In the genomic region with DNA sequence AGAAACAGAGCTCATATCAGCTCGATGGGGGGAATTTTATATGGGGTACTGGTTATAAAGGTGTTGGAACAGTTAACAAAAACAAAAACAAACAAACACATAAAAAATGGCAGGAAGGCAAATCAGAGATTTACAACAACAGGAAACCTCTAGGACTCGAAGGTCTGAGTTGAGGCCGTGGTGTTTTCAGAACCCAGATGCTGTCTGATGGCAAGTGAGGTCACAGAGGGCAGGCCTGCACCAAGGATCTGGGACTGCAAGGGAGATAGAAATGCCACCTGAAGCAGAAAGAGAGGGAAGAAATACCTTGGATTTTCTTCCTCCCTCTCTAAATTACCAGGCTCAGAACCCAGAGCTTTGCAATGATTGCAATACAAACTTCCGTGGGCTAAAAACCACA, we compare ENCODE assay signal across 17 cellular contexts.
DNase-seq lines count a peak whose midpoint lies in the region; ATAC-seq and TF ChIP-seq lines count a peak whose summit lies in the region.
"Had no signal": no experiment of that assay in that cellular context is flagged by ENCODE, and none has a peak within 500 bp of the region (broad histone marks: within the 10 kb centered on the region; RNA-seq: fewer than 3 reads in every experiment).

No MANE protein-coding gene starts in this region.

- no peaks in the 10 kb centered on the region for H3K9me3 ChIP-seq in Peyer's patch
- H3K9me3 ChIP-seq in transverse colon: no peaks in the 10 kb centered on the region

- intact Hi-C loops in transverse colon (cut with DNase I; ENCODE audit: low total_unique reads): no loop called here

- WGBS in transverse colon (ENCODE audit: low coverage in 1 of 2), 2 donors: 52 to 59% methylated on average over 3 to 4 of the region's 4 CpGs

- H3K36me3 ChIP-seq in Peyer's patch (no peaks in the 10 kb centered on the region), transverse colon (no peaks in the 10 kb centered on the region)

- H3K4me3 ChIP-seq in Peyer's patch: no peak overlapping the region
- no peak overlapping the region for H3K4me3 ChIP-seq in transverse colon
- H3K4me3 ChIP-seq: skin epidermis had no signal

- ATAC-seq in GM18502 (IDR thresholded peaks at IDR 0.05; ENCODE audit: poor library complexity, unreplicated experiment) (peak; percentile 52), GM21367 (IDR thresholded peaks at IDR 0.05; ENCODE audit: unreplicated experiment) (peak; percentile 46), HG02943 (IDR thresholded peaks at IDR 0.05; ENCODE audit: low read depth, unreplicated experiment) (peak; percentile 58), GM18520 (IDR thresholded peaks at IDR 0.05; ENCODE audit: unreplicated experiment) (no peak)
- ATAC-seq: activated CD8-positive, alpha-beta memory T cell treated with anti-CD3 and anti-CD28 coated beads, Interleukin-2, amount 10 ng/mL, durations not matched to agents 7 days and 5 days; CD8-positive, alpha-beta T cell; foreskin keratinocyte; left lobe of liver; WTC11 had no signal

- DNase-seq in Peyer's patch: peak in 2 of 3 donors; percentile 54 to 57
- DNase-seq in transverse colon: no peak
- DNase-seq in erythroblast (lab: John Stamatoyannopoulos, UW): no peak
- DNase-seq in DMS79 treated with DMSO at 0.1 percent for 48 hours (lab: John Stamatoyannopoulos, UW): no peak
- DNase-seq: activated CD8-positive, alpha-beta memory T cell treated with anti-CD3 and anti-CD28 coated beads, Interleukin-2, amount 10 ng/mL, durations not matched to agents 7 days and 5 days; aorta; CD8-positive, alpha-beta T cell; foreskin keratinocyte; NCI-H2081 treated with DMSO at 0.1 percent for 48 hours; trophoblast cell had no signal

- no peak for TF ChIP-seq CTCF in Peyer's patch (IDR thresholded peaks at IDR 0.05)
- TF ChIP-seq CTCF in transverse colon (IDR thresholded peaks at IDR 0.05): no peak

- H3K27me3 ChIP-seq in Peyer's patch: no peaks in the 10 kb centered on the region
- H3K27me3 ChIP-seq in transverse colon: no peaks in the 10 kb centered on the region
- H3K27me3 ChIP-seq: foreskin keratinocyte had no signal

- in situ Hi-C loops in transverse colon (cut with MboI; ENCODE audit: low pct_ligation_motif_present in 1 of 4, low pct_unique_long_range_greater_than_20kb in 1 of 4, low sequenced_read_pairs in 3 of 4): no loop called here

- H3K4me1 ChIP-seq in Peyer's patch (no peaks in the 10 kb centered on the region), transverse colon (peaks cover 0 to 9% (median 1%) of the 10 kb centered on the region in 4 donors)
- H3K4me1 ChIP-seq: foreskin keratinocyte had no signal

- TF ChIP-seq EP300 in transverse colon (IDR thresholded peaks at IDR 0.05; ENCODE audit: low read depth): no peak

- H3K27ac ChIP-seq in Peyer's patch: peak overlapping the region in 2 of 4 donors; percentile 40 to 48
- no peak overlapping the region for H3K27ac ChIP-seq in transverse colon
- H3K27ac ChIP-seq: foreskin keratinocyte, skin epidermis had no signal

- TF ChIP-seq POLR2A in Peyer's patch (IDR thresholded peaks at IDR 0.05) (no peak), transverse colon (IDR thresholded peaks at IDR 0.05) (no peak), erythroblast (IDR thresholded peaks at IDR 0.05; ENCODE audit: low read length) (no peak)

Comparison
In these comparisons a context has a peak if more than half of its experiments do, and no peak if none do; other contexts are left out.
1. DNase-seq: peak in Peyer's patch (2 of 3); none in transverse colon (single experiment), erythroblast (0 of 2) and DMS79 treated with DMSO at 0.1 percent for 48 hours (single experiment).